11 cellular contexts compared by ENCODE assay signal in genomic region chr22:17436382-17436951, GRCh38.
DNase-seq lines count a peak whose midpoint lies in the region; ATAC-seq and TF ChIP-seq lines count a peak whose summit lies in the region.
"Had no signal": no experiment of that assay in that cellular context is flagged by ENCODE, and none has a peak within 500 bp of the region (broad histone marks: within the 10 kb centered on the region; RNA-seq: fewer than 3 reads in every experiment).

No MANE protein-coding gene starts in this region.

- peak; percentile 30 for DNase-seq in NB4 (ENCODE audit: low read depth)
- peak; percentile 20 to 75 for DNase-seq in fibroblast of lung (ENCODE audit: low read depth in 2 of 2)
- DNase-seq in psoas muscle = no peak
- DNase-seq in PC-9 = no peak
- no peak for DNase-seq in D341Med (ENCODE audit: low spot score)
- DNase-seq: erythroblast, naive B cell had no signal

- no peaks in the 10 kb centered on the region for H3K27me3 ChIP-seq in fibroblast of lung (ENCODE audit: control insufficient read depth, insufficient read depth, low read length)
- no peaks in the 10 kb centered on the region for H3K27me3 ChIP-seq in psoas muscle (ENCODE audit: insufficient read depth in 3 of 3, low read length in 2 of 3)
- H3K27me3 ChIP-seq in PC-9 (ENCODE audit: insufficient read depth, low read depth) = peaks cover 58% of the 10 kb centered on the region

- WGBS in psoas muscle, 3 donors = 6 to 15% (median 7%) methylated on average over 5 of the region's 5 CpGs

- POLR2A ChIA-PET in PC-9 (lab: Charles Lee; ENCODE audit: unreplicated experiment) = no interaction called here

- no TSS peak for BruUV-seq in PC-9 (replicated peaks; lab: Mats Ljungman, UMichigan)

- no peak overlapping the region for H3K9ac ChIP-seq in fibroblast of lung (ENCODE audit: insufficient read depth, low read length)

- H3K4me3 ChIP-seq in NB4 (ENCODE audit: low read depth, low read length) (no peak overlapping the region), fibroblast of lung (replicated peaks in 1 of 4; ENCODE audit: control extremely low read depth in 1 of 4, insufficient read depth in 1 of 4, low read depth in 3 of 4, low read length in 4 of 4) (no peak overlapping the region), psoas muscle (peak overlapping the region; percentile 39), PC-9 (no peak overlapping the region)

- H2AFZ ChIP-seq in fibroblast of lung (ENCODE audit: low read length) (no peak overlapping the region), PC-9 (no peak overlapping the region)

- H3K79me2 ChIP-seq in fibroblast of lung (ENCODE audit: control insufficient read depth, insufficient read depth, low read length) (no peaks in the 10 kb centered on the region), PC-9 (ENCODE audit: low read depth) (no peaks in the 10 kb centered on the region)

- TF ChIP-seq POLR2A in NB4 (IDR thresholded peaks at IDR 0.05; ENCODE audit: extremely low read depth, insufficient read length) = no peak

- H3F3A ChIP-seq in PC-9 (ENCODE audit: insufficient read depth, low read depth) = no peaks in the 10 kb centered on the region

- TF ChIP-seq CTCF in NB4 (IDR thresholded peaks at IDR 0.05; ENCODE audit: low read depth, low read length) (no peak), fibroblast of lung (conservative IDR thresholded peaks at IDR 0.05 in 1 of 2, IDR thresholded peaks at IDR 0.05 in 1 of 2; ENCODE audit: low read depth in 1 of 2, low read length in 2 of 2) (peak in 1 of 2 donors; percentile 52), psoas muscle (IDR thresholded peaks at IDR 0.05) (no peak), PC-9 (conservative IDR thresholded peaks at IDR 0.05) (no peak)

- H3K4me2 ChIP-seq in fibroblast of lung (ENCODE audit: extremely low read depth, insufficient read depth, low read length) (no peak overlapping the region), PC-9 (no peak overlapping the region)

- no peaks in the 10 kb centered on the region for H3K36me3 ChIP-seq in fibroblast of lung (ENCODE audit: control insufficient read depth, insufficient read depth, low read length)
- no peaks in the 10 kb centered on the region for H3K36me3 ChIP-seq in psoas muscle (ENCODE audit: insufficient read depth in 1 of 2, low read depth in 1 of 2)
- no peaks in the 10 kb centered on the region for H3K36me3 ChIP-seq in PC-9 (ENCODE audit: low read depth)

- H4K20me1 ChIP-seq in fibroblast of lung (ENCODE audit: control insufficient read depth, extremely low read depth, insufficient read depth, low read length) = no peaks in the 10 kb centered on the region
- H4K20me1 ChIP-seq in PC-9 (ENCODE audit: insufficient read depth) = no peaks in the 10 kb centered on the region

- H3K27ac ChIP-seq in fibroblast of lung (ENCODE audit: insufficient read depth, low read length) (no peak overlapping the region), psoas muscle (peak overlapping the region; percentile 82), PC-9 (no peak overlapping the region)
- H3K27ac ChIP-seq: HL-60 had no signal

- H3K9me3 ChIP-seq in fibroblast of lung (ENCODE audit: control insufficient read depth, insufficient read depth, low read depth, low read length) (no peaks in the 10 kb centered on the region), psoas muscle (no peaks in the 10 kb centered on the region), PC-9 (ENCODE audit: insufficient read depth, low read depth) (no peaks in the 10 kb centered on the region)

- ATAC-seq in GM19452 (IDR thresholded peaks at IDR 0.05; ENCODE audit: unreplicated experiment) (peak; percentile 61), psoas muscle (peak; percentile 53 to 80 (median 64)), GM18498 (IDR thresholded peaks at IDR 0.05; ENCODE audit: unreplicated experiment) (no peak), HG03521 (IDR thresholded peaks at IDR 0.05; ENCODE audit: unreplicated experiment) (no peak)

- CTCF ChIA-PET in PC-9 (lab: Charles Lee) = no interaction called here

- H3K4me1 ChIP-seq in fibroblast of lung (ENCODE audit: control insufficient read depth, extremely low read depth, insufficient read depth, low read length) = no peaks in the 10 kb centered on the region
- H3K4me1 ChIP-seq in psoas muscle = peaks cover 87% of the 10 kb centered on the region
- H3K4me1 ChIP-seq in PC-9 (replicated peaks; ENCODE audit: insufficient read depth) = no peaks in the 10 kb centered on the region

- intact Hi-C loops in psoas muscle (cut with DNase I) = loop anchor here (2.0 to 10.0 kb wide), 3 partner anchors 41 to 172 kb away; no protein-coding TSS in a partner anchor
- intact Hi-C loops in PC-9 (cut with micrococcal nuclease; ENCODE audit: unreplicated experiment) = no loop called here

- no peaks in the 10 kb centered on the region for H3K9me2 ChIP-seq in PC-9 (ENCODE audit: insufficient read depth)

Comparison
In these comparisons a context has a peak if more than half of its experiments do, and no peak if none do; other contexts are left out.
1. ATAC-seq: peak in GM19452 (single experiment) and psoas muscle (4 of 4); none in GM18498 (single experiment) and HG03521 (single experiment).
2. DNase-seq: peak in NB4 (single experiment) and fibroblast of lung (2 of 2); none in psoas muscle (0 of 2), PC-9 (0 of 2) and D341Med (single experiment).